22 cellular contexts compared by ENCODE assay signal in the genomic region with DNA sequence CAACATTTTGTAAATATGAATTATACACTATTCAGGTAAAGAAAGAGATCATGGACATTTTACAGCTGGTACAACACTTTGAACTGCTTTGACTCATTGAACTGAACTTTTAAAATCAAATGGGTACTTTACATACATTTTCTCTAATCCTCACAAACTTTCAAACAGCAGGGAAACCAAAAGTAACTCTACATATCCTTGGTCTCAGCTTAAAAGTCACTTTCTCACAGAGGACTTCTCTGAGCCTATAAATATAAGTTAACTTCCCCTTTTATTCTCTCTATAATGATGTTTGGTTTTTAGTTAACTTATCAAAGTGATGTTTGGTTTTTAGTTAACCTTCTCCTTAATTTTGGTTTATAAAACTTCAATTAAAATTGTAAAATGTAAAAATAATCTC.
DNase-seq lines count a peak whose midpoint lies in the region; ATAC-seq and TF ChIP-seq lines count a peak whose summit lies in the region.
"Had no signal": no experiment of that assay in that cellular context is flagged by ENCODE, and none has a peak within 500 bp of the region (broad histone marks: within the 10 kb centered on the region; RNA-seq: fewer than 3 reads in every experiment).

No MANE protein-coding gene starts in this region.

- H3K9me3 Mint-ChIP-seq in activated CD8-positive, alpha-beta T cell treated with anti-CD3 and anti-CD28 coated beads for 36 hours, result no peaks in the 10 kb centered on the region
- H3K9me3 Mint-ChIP-seq: central memory CD8-positive, alpha-beta T cell; neural progenitor cell had no signal

- no peak for TF ChIP-seq CTCF in activated CD8-positive, alpha-beta T cell treated with anti-CD3 and anti-CD28 coated beads for 36 hours (IDR thresholded peaks at IDR 0.05)

- H3K4me1 Mint-ChIP-seq in activated CD8-positive, alpha-beta T cell treated with anti-CD3 and anti-CD28 coated beads for 36 hours (ENCODE audit: low read depth), result peaks cover 1% of the 10 kb centered on the region
- H3K4me1 Mint-ChIP-seq: central memory CD8-positive, alpha-beta T cell had no signal

- DNase-seq in SIG-M5 treated with dmso at 0.1 percent for 504 hours (lab: John Stamatoyannopoulos, UW; ENCODE audit: unreplicated experiment), result peak; percentile 55
- no peak for DNase-seq in SIG-M5 (lab: John Stamatoyannopoulos, UW)
- peak; percentile 70 for DNase-seq in MV-4-11 (lab: John Stamatoyannopoulos, UW)
- no peak for DNase-seq in stimulated activated CD4-positive, alpha-beta T cell treated with anti-CD3 and anti-CD28 coated beads, Interleukin-1b, Interleukin-23, amount 100 ng/mL, for 48 hours
- no peak for DNase-seq in activated CD8-positive, alpha-beta T cell treated with anti-CD3 and anti-CD28 coated beads for 36 hours
- DNase-seq: activated CD4-positive, alpha-beta T cell treated with anti-CD3 and anti-CD28 coated beads, Interleukin-2, amount 50 U/mL, for 1 hour; activated naive CD4-positive, alpha-beta T cell; anterior cingulate cortex; C1 segment of cervical spinal cord; DMS53; left ventricle myocardium inferior; NCI-H187 treated with DMSO at 0.1 percent for 48 hours; NCI-H226; NK-92 treated with Interleukin-12 subunit alpha and Interleukin-12 subunit beta, amount 100 ng/mL, for 24 hours; RPMI8226; testis had no signal

- no peak overlapping the region for H3K4me3 Mint-ChIP-seq in activated CD8-positive, alpha-beta T cell treated with anti-CD3 and anti-CD28 coated beads for 36 hours
- H3K4me3 Mint-ChIP-seq: central memory CD8-positive, alpha-beta T cell; neural progenitor cell had no signal

- intact Hi-C loops in activated CD8-positive, alpha-beta T cell treated with anti-CD3 and anti-CD28 coated beads for 36 hours (cut with micrococcal nuclease), result no loop called here

- ATAC-seq in GM21619 (IDR thresholded peaks at IDR 0.05; ENCODE audit: unreplicated experiment), result peak; percentile 35
- no peak for ATAC-seq in HG03039 (IDR thresholded peaks at IDR 0.05; ENCODE audit: unreplicated experiment)
- no peak for ATAC-seq in activated CD8-positive, alpha-beta T cell treated with anti-CD3 and anti-CD28 coated beads for 36 hours
- ATAC-seq in GM21825 (IDR thresholded peaks at IDR 0.05; ENCODE audit: unreplicated experiment), result no peak
- ATAC-seq: esophagus mucosa had no signal

- CTCF ChIA-PET in activated CD8-positive, alpha-beta T cell treated with anti-CD3 and anti-CD28 coated beads for 36 hours (lab: Charles Lee), result no interaction called here

- H3K36me3 Mint-ChIP-seq in activated CD8-positive, alpha-beta T cell treated with anti-CD3 and anti-CD28 coated beads for 36 hours (ENCODE audit: low read depth), result no peaks in the 10 kb centered on the region
- H3K36me3 Mint-ChIP-seq: neural progenitor cell had no signal

- POLR2A ChIA-PET in activated CD8-positive, alpha-beta T cell treated with anti-CD3 and anti-CD28 coated beads for 36 hours (lab: Charles Lee), result no interaction called here

- no peak overlapping the region for H3K27ac Mint-ChIP-seq in activated CD8-positive, alpha-beta T cell treated with anti-CD3 and anti-CD28 coated beads for 36 hours
- H3K27ac Mint-ChIP-seq: neural progenitor cell had no signal

- peaks cover 1% of the 10 kb centered on the region for H3K27me3 Mint-ChIP-seq in activated CD8-positive, alpha-beta T cell treated with anti-CD3 and anti-CD28 coated beads for 36 hours
- H3K27me3 Mint-ChIP-seq: central memory CD8-positive, alpha-beta T cell had no signal

Comparison
In these comparisons a context has a peak if more than half of its experiments do, and no peak if none do; other contexts are left out.
1. DNase-seq: peak in SIG-M5 treated with dmso at 0.1 percent for 504 hours (single experiment) and MV-4-11 (single experiment); none in SIG-M5 (single experiment), stimulated activated CD4-positive, alpha-beta T cell treated with anti-CD3 and anti-CD28 coated beads, Interleukin-1b, Interleukin-23, amount 100 ng/mL, for 48 hours (single experiment) and activated CD8-positive, alpha-beta T cell treated with anti-CD3 and anti-CD28 coated beads for 36 hours (single experiment).